Comparison of ENCODE assay signal across 16 cellular contexts in genomic region chr1:6251681-6252373, GRCh38. TPM values are rescaled to one million over a fixed set of nuclear protein-coding genes. Genes with fewer than 3 reads are reported as not detected.
DNase-seq lines count a peak whose midpoint lies in the region; ATAC-seq and TF ChIP-seq lines count a peak whose summit lies in the region.
"Had no signal": no experiment of that assay in that cellular context is flagged by ENCODE, and none has a peak within 500 bp of the region (broad histone marks: within the 10 kb centered on the region; RNA-seq: fewer than 3 reads in every experiment).

No MANE protein-coding gene starts in this region.

- no peak overlapping the region for H3K18ac ChIP-seq in neuronal stem cell (ENCODE audit: low read length)

- H3K4me3 ChIP-seq in HEK293 (ENCODE audit: low read depth, low read length) (no peak overlapping the region), neuronal stem cell (ENCODE audit: low read length in 2 of 2) (no peak overlapping the region)

- CTCF ChIA-PET in HEK293 (lab: Yijun Ruan, JAX) (interaction anchor here (0.5 to 9.2 kb wide), 5 partner anchors 13 to 186 kb away, joined by 3 to 181 read pairs (median 3); no protein-coding TSS in a partner anchor), RWPE1 (lab: Yijun Ruan, JAX) (interaction anchor here (0.8 to 0.9 kb wide), 2 partner anchors 153 to 205 kb away, joined by 3 read pairs; no protein-coding TSS in a partner anchor)

- no peak overlapping the region for H4K8ac ChIP-seq in neuronal stem cell (ENCODE audit: low read depth, low read length)

- H3K4ac ChIP-seq in neuronal stem cell (ENCODE audit: low read length), result no peak overlapping the region

- TF ChIP-seq CTCF in HEK293 (tag by site-specific recombination; IDR thresholded peaks at IDR 0.05), result no peak
- no peak for TF ChIP-seq CTCF in RWPE1 (conservative IDR thresholded peaks at IDR 0.05; ENCODE audit: low read depth)

- H2BK5ac ChIP-seq in neuronal stem cell (ENCODE audit: low read length), result no peak overlapping the region

- peaks cover 0 to 26% (median 0%) of the 10 kb centered on the region in 3 experiments for H3K27me3 ChIP-seq in neuronal stem cell (ENCODE audit: control insufficient read depth in 3 of 3, insufficient read depth in 3 of 3, low read depth in 1 of 3, low read length in 3 of 3)

- no peak overlapping the region for H2AFZ ChIP-seq in neuronal stem cell (ENCODE audit: low read length)

- H3K27ac ChIP-seq in HEK293 (ENCODE audit: extremely low read depth, low read depth, low read length), result no peak overlapping the region
- peak overlapping the region; percentile 24 for H3K27ac ChIP-seq in RWPE1
- H3K27ac ChIP-seq in neuronal stem cell (replicated peaks; ENCODE audit: low read length), result no peak overlapping the region

- H3K9me3 ChIP-seq in HEK293 (ENCODE audit: control insufficient read depth, insufficient read depth, low read depth, low read length) (no peaks in the 10 kb centered on the region), neuronal stem cell (replicated peaks in 1 of 2; ENCODE audit: control insufficient read depth in 2 of 2, insufficient read depth in 1 of 2, low read depth in 1 of 2, low read length in 2 of 2) (no peaks in the 10 kb centered on the region)
- H3K9me3 ChIP-seq: BE2C had no signal

- H2AK5ac ChIP-seq in neuronal stem cell (ENCODE audit: low read depth, low read length), result peak overlapping the region; percentile 43

- H3K4me2 ChIP-seq in neuronal stem cell (ENCODE audit: insufficient read depth, low read length, poor library complexity, severe bottlenecking), result no peak overlapping the region

- DNase-seq in RWPE1 (ENCODE audit: low spot score), result no peak
- DNase-seq in neuronal stem cell (ENCODE audit: low spot score), result no peak
- DNase-seq in T-helper 1 cell, result no peak
- DNase-seq: ACHN; BE2C; C1 segment of cervical spinal cord; CD4-positive, CD25-positive, alpha-beta regulatory T cell; CD8-positive, alpha-beta memory T cell; COR-L47; DMS 273 treated with DMSO at 0.1 percent for 48 hours; DMS53; DND-41; EL; H9 had no signal

- no peak overlapping the region for H2BK15ac ChIP-seq in neuronal stem cell (ENCODE audit: low read length)

- no peak overlapping the region for H3K23ac ChIP-seq in neuronal stem cell (ENCODE audit: low read depth, low read length, poor library complexity)

- no peak overlapping the region for H4K91ac ChIP-seq in neuronal stem cell (ENCODE audit: low read depth, low read length, poor library complexity)

- H3K4me1 ChIP-seq in HEK293 (ENCODE audit: control insufficient read depth, insufficient read depth, low read length), result no peaks in the 10 kb centered on the region
- peaks cover 4 to 10% of the 10 kb centered on the region in 2 donors for H3K4me1 ChIP-seq in neuronal stem cell (ENCODE audit: control insufficient read depth in 2 of 2, insufficient read depth in 1 of 2, low read depth in 1 of 2, low read length in 2 of 2)
- H3K4me1 ChIP-seq: BE2C had no signal

- no peak overlapping the region for H2BK120ac ChIP-seq in neuronal stem cell (ENCODE audit: low read depth, low read length)

- ATAC-seq in HG02884 (IDR thresholded peaks at IDR 0.05; ENCODE audit: unreplicated experiment), result no peak

- no CpG with 5 or more reads among the region's 15 CpGs for WGBS in neuronal stem cell (ENCODE audit: extremely low coverage in 2 of 2, insufficient read length in 2 of 2, insufficient replicate concordance in 1 of 2), 2 donors

- peaks cover 0 to 13% of the 10 kb centered on the region in 2 experiments; a peak in 1 of 3 replicates for H3K36me3 ChIP-seq in HEK293 (ENCODE audit: control insufficient read depth in 2 of 2, insufficient read depth in 1 of 2, low read length in 2 of 2)
- H3K36me3 ChIP-seq in neuronal stem cell (replicated peaks in 1 of 2; ENCODE audit: control insufficient read depth in 2 of 2, insufficient read depth in 2 of 2, low read length in 2 of 2), result peaks cover 15 to 20% of the 10 kb centered on the region in 2 donors
- H3K36me3 ChIP-seq: BE2C had no signal

- POLR2A ChIA-PET in HEK293 (lab: Yijun Ruan, JAX), result no interaction called here
- POLR2A ChIA-PET in RWPE1 (lab: Yijun Ruan, JAX; ENCODE audit: low non-redundant PET), result no interaction called here

- H2BK12ac ChIP-seq in neuronal stem cell (ENCODE audit: low read length), result no peak overlapping the region

- no peak overlapping the region for H3K9ac ChIP-seq in neuronal stem cell (ENCODE audit: low read depth, low read length, poor library complexity)

- H3K79me1 ChIP-seq in neuronal stem cell (ENCODE audit: low read depth, low read length), result no peaks in the 10 kb centered on the region

- no peak overlapping the region for H3K14ac ChIP-seq in neuronal stem cell (ENCODE audit: low read length)

TF ChIP-seq in HEK293, 187 proteins besides CTCF, POLR2A, EP300 and RAD21:
- TF ChIP-seq, protein P1, sequence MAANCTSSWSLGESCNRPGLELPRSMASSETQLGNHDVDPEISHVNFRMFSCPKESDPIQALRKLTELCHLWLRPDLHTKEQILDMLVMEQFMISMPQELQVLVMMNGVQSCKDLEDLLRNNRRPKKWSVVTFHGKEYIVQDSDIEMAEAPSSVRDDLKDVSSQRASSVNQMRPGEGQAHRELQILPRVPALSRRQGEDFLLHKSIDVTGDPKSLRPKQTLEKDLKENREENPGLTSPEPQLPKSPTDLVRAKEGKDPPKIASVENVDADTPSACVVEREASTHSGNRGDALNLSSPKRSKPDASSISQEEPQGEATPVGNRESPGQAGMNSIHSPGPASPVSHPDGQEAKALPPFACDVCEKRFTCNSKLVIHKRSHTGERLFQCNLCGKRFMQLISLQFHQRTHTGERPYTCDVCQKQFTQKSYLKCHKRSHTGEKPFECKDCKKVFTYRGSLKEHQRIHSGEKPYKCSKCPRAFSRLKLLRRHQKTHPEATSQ (tag by site-specific recombination; IDR thresholded peaks at IDR 0.05), result no peak
- TF ChIP-seq ZNF24 (tag by site-specific recombination; IDR thresholded peaks at IDR 0.05) (no peak), OSR2 (tag by site-specific recombination; IDR thresholded peaks at IDR 0.05) (no peak), ZNF677 (tag by site-specific recombination; IDR thresholded peaks at IDR 0.05) (no peak), ZNF10 (tag by site-specific recombination; IDR thresholded peaks at IDR 0.05) (no peak), ZNF48 (tag by site-specific recombination; IDR thresholded peaks at IDR 0.05) (no peak), ZBTB6 (tag by site-specific recombination; IDR thresholded peaks at IDR 0.05) (peak; percentile 85)

RNA-seq across cellular contexts. Expression of gene HES3, which starts 7.8 kb away (rescaled TPM):
- polyA plus RNA-seq in neuronal stem cell (2013, experiment 1 of 2), result 0.08 TPM
- polyA plus RNA-seq in neuronal stem cell (2013, experiment 2 of 2), result 0.15 TPM
- polyA plus RNA-seq: CD4-positive, CD25-positive, alpha-beta regulatory T cell; CD8-positive, alpha-beta memory T cell had no signal

RNA-seq across cellular contexts. Expression of gene GPR153, which starts 9.1 kb away (rescaled TPM):
- polyA plus RNA-seq in neuronal stem cell (2013, experiment 1 of 2), result 21.7 TPM
- polyA plus RNA-seq in neuronal stem cell (2013, experiment 2 of 2), result 21.5 TPM
- polyA plus RNA-seq: CD4-positive, CD25-positive, alpha-beta regulatory T cell had no signal

RNA-seq across cellular contexts. Expression of gene ICMT, which starts 16.1 kb away (rescaled TPM):
- polyA plus RNA-seq in neuronal stem cell (2013, experiment 1 of 2), result 38.1 TPM
- polyA plus RNA-seq in neuronal stem cell (2013, experiment 2 of 2), result 38.5 TPM

RNA-seq across cellular contexts. Expression of gene RNF207, which starts 45.9 kb away (rescaled TPM):
- polyA plus RNA-seq in neuronal stem cell (2013, experiment 1 of 2), result 0.68 TPM
- 0.66 TPM for polyA plus RNA-seq in neuronal stem cell (2013, experiment 2 of 2)

RNA-seq across cellular contexts. Expression of gene RPL22, which starts 52.4 kb away (rescaled TPM):
- polyA plus RNA-seq in neuronal stem cell (2013, experiment 1 of 2), result 1,500 TPM
- polyA plus RNA-seq in neuronal stem cell (2013, experiment 2 of 2), result 1,497 TPM
